ENCODE assay signal across 8 cellular contexts in genomic region chr7:22563115-22563514, GRCh38.
DNase-seq lines count a peak whose midpoint lies in the region; ATAC-seq and TF ChIP-seq lines count a peak whose summit lies in the region.

No MANE protein-coding gene starts in this region.

- DNase-seq in NCI-H2227 (lab: John Stamatoyannopoulos, UW; ENCODE audit: unreplicated experiment) (peak; percentile 18), NCI-H2227 treated with DMSO at 0.1 percent for 48 hours (lab: John Stamatoyannopoulos, UW) (no peak), NCI-H1092 treated with DMSO at 0.1 percent for 48 hours (lab: John Stamatoyannopoulos, UW) (peak; percentile 46), chondrocyte (ENCODE audit: low spot score) (no peak), progenitor cell of endocrine pancreas (ENCODE audit: low spot score, unreplicated experiment) (no peak), KBM-7 (no peak), KG1 (lab: John Stamatoyannopoulos, UW) (no peak)

- H3K9me3 Mint-ChIP-seq in chondrocyte (ENCODE audit: low read depth) (no peaks in the 10 kb centered on the region), progenitor cell of endocrine pancreas (ENCODE audit: low read depth) (no peaks in the 10 kb centered on the region)

- no peak for ATAC-seq in GM21381 (IDR thresholded peaks at IDR 0.05; ENCODE audit: unreplicated experiment)

- H3K36me3 Mint-ChIP-seq in chondrocyte (ENCODE audit: low read depth) (peaks cover 2% of the 10 kb centered on the region), progenitor cell of endocrine pancreas (ENCODE audit: insufficient read depth) (no peaks in the 10 kb centered on the region)

- TF ChIP-seq CTCF in chondrocyte (IDR thresholded peaks at IDR 0.05), result no peak
- no peak for TF ChIP-seq CTCF in progenitor cell of endocrine pancreas (IDR thresholded peaks at IDR 0.05; ENCODE audit: unreplicated experiment)

- peaks cover 65% of the 10 kb centered on the region for H3K4me1 Mint-ChIP-seq in chondrocyte (ENCODE audit: low read depth)
- H3K4me1 Mint-ChIP-seq in progenitor cell of endocrine pancreas (ENCODE audit: low read depth), result peaks cover 35% of the 10 kb centered on the region

- H3K4me3 Mint-ChIP-seq in chondrocyte (ENCODE audit: unreplicated experiment), result no peak overlapping the region
- H3K4me3 Mint-ChIP-seq in progenitor cell of endocrine pancreas (ENCODE audit: low read depth), result peak overlapping the region; percentile 48

- in situ Hi-C loops in KBM-7 (cut with MboI; ENCODE audit: low pct_unique_long_range_greater_than_20kb, low sequenced_read_pairs), result loop anchor here (10.0 kb wide), 1 partner anchor 162 kb away; the partner anchor contains the start of gene IL6

- peak overlapping the region; percentile 60 for H3K27ac Mint-ChIP-seq in chondrocyte (ENCODE audit: unreplicated experiment)
- peak overlapping the region; percentile 25 for H3K27ac Mint-ChIP-seq in progenitor cell of endocrine pancreas

- no peaks in the 10 kb centered on the region for H3K27me3 Mint-ChIP-seq in chondrocyte (ENCODE audit: low read depth)
- H3K27me3 Mint-ChIP-seq in progenitor cell of endocrine pancreas, result no peaks in the 10 kb centered on the region

Comparison
In these comparisons a context has a peak if more than half of its experiments do, and no peak if none do; other contexts are left out.
1. DNase-seq: peak in NCI-H2227 (single experiment) and NCI-H1092 treated with DMSO at 0.1 percent for 48 hours (single experiment); none in NCI-H2227 treated with DMSO at 0.1 percent for 48 hours (single experiment), chondrocyte (single experiment), progenitor cell of endocrine pancreas (single experiment), KBM-7 (single experiment) and KG1 (single experiment).